Comparison of ENCODE assay signal across 19 cellular contexts in genomic region chr11:39806652-39807051, GRCh38.
DNase-seq lines count a peak whose midpoint lies in the region; ATAC-seq, FAIRE-seq and TF ChIP-seq lines count a peak whose summit lies in the region.
"Had no signal": no experiment of that assay in that cellular context is flagged by ENCODE, and none has a peak within 500 bp of the region (broad histone marks: within the 10 kb centered on the region; RNA-seq: fewer than 3 reads in every experiment).

No MANE protein-coding gene starts in this region.

- TF ChIP-seq CTCF in mammary epithelial cell (conservative IDR thresholded peaks at IDR 0.05 in 1 of 2, IDR thresholded peaks at IDR 0.05 in 1 of 2; ENCODE audit: extremely low read depth in 1 of 2, insufficient read depth in 1 of 2, low read depth in 1 of 2, low read length in 2 of 2) = no peak
- no peak for TF ChIP-seq CTCF in pancreas (IDR thresholded peaks at IDR 0.05)

- peak; percentile 7 for DNase-seq in ACHN
- peak; percentile 26 for DNase-seq in HT1080 (ENCODE audit: low read depth)
- peak; percentile 40 for DNase-seq in mammary epithelial cell
- DNase-seq in islet precursor cell = peak; percentile 54
- DNase-seq in activated CD4-positive, alpha-beta T cell treated with anti-CD3 and anti-CD28 coated beads for 4 hours = no peak
- DNase-seq in NCI-H2107 (lab: John Stamatoyannopoulos, UW) = no peak
- no peak for DNase-seq in pancreas
- DNase-seq: 8988T; Calu3; CD8-positive, alpha-beta T cell; DMS79 treated with DMSO at 0.1 percent for 48 hours; GF-D8; IMR-90 had no signal

- no peaks in the 10 kb centered on the region for H3K79me2 ChIP-seq in mammary epithelial cell (ENCODE audit: insufficient read depth, low read length)

- no TSS peak for BruUV-seq in mammary epithelial cell (replicated peaks; lab: Mats Ljungman, UMichigan)

- no peaks in the 10 kb centered on the region for H3K4me1 ChIP-seq in mammary epithelial cell (ENCODE audit: insufficient read depth, low read length)
- H3K4me1 ChIP-seq in pancreas = no peaks in the 10 kb centered on the region
- H3K4me1 ChIP-seq: BLaER1 treated with 17β-estradiol and CSF1 and Interleukin-3, amounts not matched to agents 10 nM and 100 nM; HAP-1 had no signal

- H3K4me3 ChIP-seq in mammary epithelial cell (replicated peaks in 1 of 3; ENCODE audit: insufficient read depth in 1 of 3, low read depth in 2 of 3, low read length in 3 of 3) (no peak overlapping the region), pancreas (no peak overlapping the region)
- H3K4me3 ChIP-seq: BLaER1 treated with 17β-estradiol and CSF1 and Interleukin-3, amounts not matched to agents 10 nM and 100 nM; HAP-1 had no signal

- in situ Hi-C loops in ACHN (cut with HindIII; ENCODE audit: low pct_ligation_motif_present, low pct_unique_long_range_greater_than_20kb, low sequenced_read_pairs) (no loop called here), mammary epithelial cell (cut with MboI; ENCODE audit: low sequenced_read_pairs in 2 of 2) (no loop called here)

- H3K27me3 ChIP-seq in mammary epithelial cell (ENCODE audit: insufficient read depth, low read length) = no peaks in the 10 kb centered on the region
- no peaks in the 10 kb centered on the region for H3K27me3 ChIP-seq in pancreas
- H3K27me3 ChIP-seq: BLaER1 treated with 17β-estradiol and CSF1 and Interleukin-3, amounts not matched to agents 10 nM and 100 nM had no signal

- intact Hi-C loops in mammary epithelial cell (cut with micrococcal nuclease) = no loop called here
- intact Hi-C loops in pancreas (cut with DNase I) = no loop called here

- H2AFZ ChIP-seq in mammary epithelial cell (ENCODE audit: low read depth, low read length) = no peak overlapping the region

- no peak overlapping the region for H3K4me2 ChIP-seq in mammary epithelial cell (ENCODE audit: insufficient read depth, low read depth, low read length)
- H3K4me2 ChIP-seq: BLaER1 treated with 17β-estradiol and CSF1 and Interleukin-3, amounts not matched to agents 10 nM and 100 nM had no signal

- CTCF ChIA-PET in mammary epithelial cell (lab: Charles Lee; ENCODE audit: low non-redundant PET) = no interaction called here

- WGBS in mammary epithelial cell (ENCODE audit: low coverage, missing lambda C conversion rate) = 0% methylated on average over 1 of the region's 1 CpG
- WGBS in pancreas, 2 donors = 72 to 76% methylated on average over 1 of the region's 1 CpG

- dilution Hi-C loops in mammary epithelial cell (cut with HindIII; ENCODE audit: low sequenced_read_pairs) = no loop called here

- no peak overlapping the region for H3K9ac ChIP-seq in mammary epithelial cell (ENCODE audit: insufficient read depth, low read length)
- H3K9ac ChIP-seq: BLaER1 treated with 17β-estradiol and CSF1 and Interleukin-3, amounts not matched to agents 10 nM and 100 nM had no signal

- no peak for FAIRE-seq in pancreas (lab: Jason Lieb, UNC)
- FAIRE-seq: H1, HTR-8/SVneo had no signal

- H3K36me3 ChIP-seq in mammary epithelial cell (ENCODE audit: insufficient read depth, low read length) = no peaks in the 10 kb centered on the region
- H3K36me3 ChIP-seq in pancreas = no peaks in the 10 kb centered on the region
- H3K36me3 ChIP-seq: BLaER1 treated with 17β-estradiol and CSF1 and Interleukin-3, amounts not matched to agents 10 nM and 100 nM; HAP-1 had no signal

- no peak overlapping the region for H3K27ac ChIP-seq in mammary epithelial cell (ENCODE audit: insufficient read depth, low read depth, low read length)
- no peak overlapping the region for H3K27ac ChIP-seq in pancreas
- H3K27ac ChIP-seq: BLaER1 treated with 17β-estradiol and CSF1 and Interleukin-3, amounts not matched to agents 10 nM and 100 nM; HL-60 had no signal

- no peaks in the 10 kb centered on the region for H4K20me1 ChIP-seq in mammary epithelial cell (ENCODE audit: insufficient read depth, low read length)
- H4K20me1 ChIP-seq: BLaER1 treated with 17β-estradiol and CSF1 and Interleukin-3, amounts not matched to agents 10 nM and 100 nM had no signal

- ATAC-seq in pancreas (no peak), HG02798 (IDR thresholded peaks at IDR 0.05; ENCODE audit: poor library complexity, unreplicated experiment) (no peak)
- ATAC-seq: CD8-positive, alpha-beta T cell had no signal

- H3K9me3 ChIP-seq in mammary epithelial cell (replicated peaks; ENCODE audit: insufficient read depth, low read length) = peaks cover 24% of the 10 kb centered on the region
- H3K9me3 ChIP-seq in pancreas = no peaks in the 10 kb centered on the region
- H3K9me3 ChIP-seq: HAP-1 had no signal

Comparison
In these comparisons a context has a peak if more than half of its experiments do, and no peak if none do; other contexts are left out.
1. DNase-seq: peak in ACHN (single experiment), HT1080 (single experiment), mammary epithelial cell (single experiment) and islet precursor cell (single experiment); none in activated CD4-positive, alpha-beta T cell treated with anti-CD3 and anti-CD28 coated beads for 4 hours (0 of 2), NCI-H2107 (single experiment) and pancreas (0 of 6).